Comparison of ENCODE assay signal across 9 cellular contexts in genomic region chr7:117323877-117324699, GRCh38. TPM values are rescaled to one million over a fixed set of nuclear protein-coding genes. Genes with fewer than 3 reads are reported as not detected.
DNase-seq lines count a peak whose midpoint lies in the region; ATAC-seq and TF ChIP-seq lines count a peak whose summit lies in the region.
"Had no signal": no experiment of that assay in that cellular context is flagged by ENCODE, and none has a peak within 500 bp of the region (broad histone marks: within the 10 kb centered on the region; RNA-seq: fewer than 3 reads in every experiment).

No MANE protein-coding gene starts in this region.

- H3K27ac ChIP-seq in 22Rv1, result peak overlapping the region; percentile 46
- H3K27ac ChIP-seq in ectodermal cell (ENCODE audit: insufficient read depth, low read depth, low read length, poor library complexity, severe bottlenecking), result no peak overlapping the region

- H3K9me3 ChIP-seq in ectodermal cell (ENCODE audit: control insufficient read depth, low read length), result no peaks in the 10 kb centered on the region

- ATAC-seq in HG02798 (IDR thresholded peaks at IDR 0.05; ENCODE audit: poor library complexity, unreplicated experiment), result peak; percentile 44
- ATAC-seq in HG02970 (IDR thresholded peaks at IDR 0.05; ENCODE audit: low FRiP score, unreplicated experiment), result no peak
- no peak for ATAC-seq in HG03135 (IDR thresholded peaks at IDR 0.05; ENCODE audit: unreplicated experiment)
- ATAC-seq in HG02642 (IDR thresholded peaks at IDR 0.05; ENCODE audit: poor library complexity, unreplicated experiment), result no peak

- DNase-seq in lung microvascular endothelial cell (ENCODE audit: low read depth in 2 of 2) (peak; percentile 14 to 68), NCI-H1048 (lab: John Stamatoyannopoulos, UW) (no peak)

- no peaks in the 10 kb centered on the region for H3K36me3 ChIP-seq in ectodermal cell (ENCODE audit: control insufficient read depth, insufficient read depth, low read length)

- TF ChIP-seq CTCF in 22Rv1 (IDR thresholded peaks at IDR 0.05), result no peak

- WGBS in ectodermal cell, 2 experiments, result 1% methylated on average over 65 of the region's 65 CpGs

- no peaks in the 10 kb centered on the region for H3K4me1 ChIP-seq in ectodermal cell (ENCODE audit: control insufficient read depth, insufficient read depth, low read length)

- peak overlapping the region; percentile 37 for H3K4me3 ChIP-seq in ectodermal cell (ENCODE audit: insufficient read depth, low read depth, low read length)

- H3K27me3 ChIP-seq in ectodermal cell (ENCODE audit: control insufficient read depth, insufficient read depth, low read length, poor library complexity, severe bottlenecking), result peaks cover 74% of the 10 kb centered on the region

RNA-seq across cellular contexts. Expression of gene WNT2, which starts 1.2 kb away (rescaled TPM):
- not detected for polyA plus RNA-seq in ectodermal cell (2013, experiment 1 of 4)
- polyA plus RNA-seq in ectodermal cell (2013, experiment 2 of 4), result not detected
- not detected for polyA plus RNA-seq in ectodermal cell (2013, experiment 3 of 4)
- polyA plus RNA-seq in ectodermal cell (2013, experiment 4 of 4), result not detected
- total RNA-seq in lung microvascular endothelial cell, result not detected in 2 replicates
- total RNA-seq: natural killer cell treated with Interleukin-12 subunit alpha and Interleukin-12 subunit beta and Interleukin-15 and Interleukin-18, amount 100 ng/mL, for 72 hours had no signal
